In the genomic region with DNA sequence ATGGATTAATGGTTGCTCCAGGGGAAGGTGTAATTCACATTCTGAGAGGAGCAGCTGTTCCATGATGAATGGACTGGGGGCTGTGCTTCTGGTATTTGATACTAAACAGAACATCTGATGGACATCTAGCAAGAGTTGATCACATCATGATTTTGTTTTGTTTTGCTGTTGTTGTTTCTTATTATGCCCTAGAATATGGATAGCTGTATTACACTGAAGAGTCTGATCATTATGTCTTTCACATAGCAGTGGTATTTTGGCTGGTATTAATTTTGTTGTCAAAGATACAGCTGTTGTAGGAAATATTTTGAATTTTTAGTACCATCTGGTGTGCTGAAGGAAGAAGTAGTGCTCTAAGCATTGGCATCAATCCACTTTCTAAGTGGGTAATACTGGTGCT, we compare ENCODE assay signal across 19 cellular contexts.
"Had no signal": no experiment of that assay in that cellular context is flagged by ENCODE, and none has a peak within 500 bp of the region (broad histone marks: within the 10 kb centered on the region; RNA-seq: fewer than 3 reads in every experiment).

No MANE protein-coding gene starts in this region.

- H3K27ac Mint-ChIP-seq: natural killer cell, neural progenitor cell had no signal

- H3K4me1 ChIP-seq: heart right ventricle, neural progenitor cell, right atrium auricular region, sigmoid colon, stomach had no signal

- H2AFZ ChIP-seq: neural progenitor cell had no signal

- H3K36me3 ChIP-seq: heart right ventricle, neural progenitor cell, ovary, right atrium auricular region, sigmoid colon, stomach had no signal

- H3K36me3 Mint-ChIP-seq: natural killer cell, neural progenitor cell had no signal

- H3K4me1 Mint-ChIP-seq: natural killer cell, neural progenitor cell had no signal

- ATAC-seq: esophagus mucosa, heart right ventricle, left lobe of liver, natural killer cell had no signal

- H3K9me3 ChIP-seq: heart right ventricle, ovary, right atrium auricular region, sigmoid colon, stomach had no signal

- H3K27me3 ChIP-seq: heart right ventricle, neural progenitor cell, ovary, right atrium auricular region, sigmoid colon, stomach had no signal

- H3K27ac ChIP-seq: heart right ventricle, neural progenitor cell, ovary, right atrium auricular region, sigmoid colon, stomach had no signal

- DNase-seq: effector memory CD4-positive, alpha-beta T cell; heart right ventricle; hypothalamus; islet precursor cell; mammary epithelial cell; natural killer cell; nucleus accumbens; ovary; sigmoid colon; small intestine; stimulated activated CD4-positive, alpha-beta T cell treated with anti-CD3 and anti-CD28 coated beads, Interleukin-12 subunit alpha, Interleukin-12 subunit beta, amount 100 ng/mL, for 4 hours; stimulated activated naive CD4-positive, alpha-beta T cell; stomach; substantia nigra; trophoblast cell had no signal

- H3K4me2 ChIP-seq: neural progenitor cell had no signal

- H3K4me3 ChIP-seq: heart right ventricle, neural progenitor cell, ovary, right atrium auricular region, sigmoid colon, stomach had no signal

- H3K4me3 Mint-ChIP-seq: natural killer cell, neural progenitor cell had no signal

- H3K9ac ChIP-seq: neural progenitor cell had no signal

- H3K9me3 Mint-ChIP-seq: neural progenitor cell had no signal
